In genomic region chr16:55913717-55914116, GRCh38 we compare ENCODE assay signal across 24 cellular contexts. TPM values are rescaled to one million over a fixed set of nuclear protein-coding genes. Genes with fewer than 3 reads are reported as not detected.
A peak's percentile ranks its signal among the peaks of the same experiment; 100 is the strongest.
DNase-seq lines count a peak whose midpoint lies in the region; ATAC-seq, FAIRE-seq and TF ChIP-seq lines count a peak whose summit lies in the region.
"Had no signal": no experiment of that assay in that cellular context is flagged by ENCODE, and none has a peak within 500 bp of the region (broad histone marks: within the 10 kb centered on the region; RNA-seq: fewer than 3 reads in every experiment).

No MANE protein-coding gene starts in this region.

- no peaks in the 10 kb centered on the region for H3K36me3 ChIP-seq in SK-N-SH (replicated peaks in 1 of 2; ENCODE audit: control insufficient read depth in 1 of 2, insufficient read depth in 2 of 2, low read length in 1 of 2)
- H3K36me3 ChIP-seq in small intestine (ENCODE audit: control insufficient read depth in 2 of 2, insufficient read depth in 2 of 2, low read length in 2 of 2) = no peaks in the 10 kb centered on the region
- no peaks in the 10 kb centered on the region for H3K36me3 ChIP-seq in H7 (replicated peaks; ENCODE audit: control insufficient read depth, insufficient read depth, low read length)

- TF ChIP-seq EP300 in SK-N-SH (IDR thresholded peaks at IDR 0.05; ENCODE audit: borderline replicate concordance in 1 of 2, low read depth in 1 of 2, low read length in 1 of 2) = no peak

- POLR2A ChIA-PET in SK-N-SH (lab: Yijun Ruan, JAX) = no interaction called here

- H3K27me3 ChIP-seq in SK-N-SH (ENCODE audit: insufficient read depth) (no peaks in the 10 kb centered on the region), small intestine (ENCODE audit: control insufficient read depth in 2 of 2, insufficient read depth in 2 of 2, low read length in 2 of 2) (peaks cover 0 to 4% of the 10 kb centered on the region in 2 donors), H7 (ENCODE audit: control insufficient read depth, insufficient read depth, low read length) (no peaks in the 10 kb centered on the region)

- no peak for TF ChIP-seq RAD21 in SK-N-SH (IDR thresholded peaks at IDR 0.05; ENCODE audit: low read length)

- H3K4me3 ChIP-seq in SK-N-SH (ENCODE audit: low read depth in 2 of 2, low read length in 1 of 2) (no peak overlapping the region), small intestine (ENCODE audit: low read depth in 1 of 2, low read length in 2 of 2) (no peak overlapping the region), H7 (ENCODE audit: insufficient read depth, low read depth, low read length) (no peak overlapping the region)
- H3K4me3 ChIP-seq: K562 had no signal

- no peak for TF ChIP-seq CTCF in SK-N-SH (IDR thresholded peaks at IDR 0.05)

- CTCF ChIA-PET in SK-N-SH (lab: Yijun Ruan, JAX) = interaction anchor here (0.9 kb wide), 1 partner anchor 30 kb away, joined by 3 read pairs; no protein-coding TSS in a partner anchor

- H3K9me3 ChIP-seq in SK-N-SH (no peaks in the 10 kb centered on the region), small intestine (ENCODE audit: control insufficient read depth, low read depth) (no peaks in the 10 kb centered on the region)

- 0% methylated on average over 2 of the region's 2 CpGs for WGBS in SK-N-SH (ENCODE audit: low lambda C conversion rate)
- WGBS in small intestine, 3 donors = 53 to 72% (median 58%) methylated on average over 2 of the region's 2 CpGs

- H3K79me2 ChIP-seq in SK-N-SH (ENCODE audit: insufficient read depth) = no peaks in the 10 kb centered on the region

- H3K4me1 ChIP-seq in SK-N-SH (ENCODE audit: control insufficient read depth in 1 of 2, insufficient read depth in 2 of 2, low read depth in 1 of 2, low read length in 1 of 2) (peaks cover 0 to 22% of the 10 kb centered on the region in 2 experiments; a peak in 2 of 4 replicates), small intestine (ENCODE audit: control insufficient read depth in 2 of 2, insufficient read depth in 1 of 2, low read depth in 1 of 2, low read length in 1 of 2) (no peaks in the 10 kb centered on the region)

- H4K20me1 ChIP-seq in SK-N-SH (ENCODE audit: insufficient read depth) = no peaks in the 10 kb centered on the region

- peak; percentile 45 for DNase-seq in SK-N-SH
- peak; percentile 85 for DNase-seq in cerebellar cortex (ENCODE audit: low spot score)
- no peak for DNase-seq in left ventricle myocardium superior
- peak; percentile 3 for DNase-seq in small intestine
- no peak for DNase-seq in H7
- DNase-seq in NCI-H1105 (lab: John Stamatoyannopoulos, UW) = no peak
- no peak for DNase-seq in NCI-H2107 (lab: John Stamatoyannopoulos, UW)
- DNase-seq: activated naive CD4-positive, alpha-beta T cell treated with anti-CD3 and anti-CD28 coated beads for 36 hours; CD8-positive, alpha-beta T cell; DMS53; GF-D8; GOT3; MM.1S; NCI-H1417 treated with DMSO at 0.1 percent for 48 hours; nephron progenitor cell; T-helper 9 cell had no signal

- no peak for FAIRE-seq in small intestine (lab: Jason Lieb, UNC)
- FAIRE-seq: endometrium, GM18507, K562 had no signal

- no peaks in the 10 kb centered on the region for H3F3A ChIP-seq in SK-N-SH (replicated peaks; ENCODE audit: insufficient read depth)

- ATAC-seq in SK-N-SH treated with all-trans-retinoic acid at 6 μM for 48 hours = no peak
- peak; percentile 45 for ATAC-seq in left ventricle myocardium superior
- ATAC-seq: CD8-positive, alpha-beta T cell; K562; WTC11 had no signal

- H3K9ac ChIP-seq in SK-N-SH = no peak overlapping the region

- peak overlapping the region in 1 of 2 experiments; percentile 53; a peak in 1 of 4 replicates for H3K27ac ChIP-seq in SK-N-SH (ENCODE audit: low read depth in 2 of 2, low read length in 1 of 2)
- no peak overlapping the region for H3K27ac ChIP-seq in small intestine (ENCODE audit: low read depth in 1 of 2, low read length in 1 of 2)

- H3K9me2 ChIP-seq in SK-N-SH = no peaks in the 10 kb centered on the region

- no peak overlapping the region for H3K4me2 ChIP-seq in SK-N-SH

- intact Hi-C loops in left ventricle myocardium superior (cut with micrococcal nuclease) = no loop called here

- H2AFZ ChIP-seq in SK-N-SH (ENCODE audit: low read depth) = no peak overlapping the region

TF ChIP-seq in SK-N-SH, 30 proteins besides CTCF, POLR2A, EP300 and RAD21:
- TF ChIP-seq MEF2A (IDR thresholded peaks at IDR 0.05; ENCODE audit: borderline replicate concordance, low read depth) (no peak), EZH2phosphoT487 (IDR thresholded peaks at IDR 0.05; ENCODE audit: borderline replicate concordance, low read depth) (no peak), GABPA (IDR thresholded peaks at IDR 0.05; ENCODE audit: low read depth) (no peak), POLR2AphosphoS5 (IDR thresholded peaks at IDR 0.05; ENCODE audit: low read depth, low read length) (no peak), GATA2 (CRISPR knock-in tag; IDR thresholded peaks at IDR 0.05) (0 out of 2 replicates have a peak, but pooled peaks have one; percentile 13)
- TF ChIP-seq, protein P1, sequence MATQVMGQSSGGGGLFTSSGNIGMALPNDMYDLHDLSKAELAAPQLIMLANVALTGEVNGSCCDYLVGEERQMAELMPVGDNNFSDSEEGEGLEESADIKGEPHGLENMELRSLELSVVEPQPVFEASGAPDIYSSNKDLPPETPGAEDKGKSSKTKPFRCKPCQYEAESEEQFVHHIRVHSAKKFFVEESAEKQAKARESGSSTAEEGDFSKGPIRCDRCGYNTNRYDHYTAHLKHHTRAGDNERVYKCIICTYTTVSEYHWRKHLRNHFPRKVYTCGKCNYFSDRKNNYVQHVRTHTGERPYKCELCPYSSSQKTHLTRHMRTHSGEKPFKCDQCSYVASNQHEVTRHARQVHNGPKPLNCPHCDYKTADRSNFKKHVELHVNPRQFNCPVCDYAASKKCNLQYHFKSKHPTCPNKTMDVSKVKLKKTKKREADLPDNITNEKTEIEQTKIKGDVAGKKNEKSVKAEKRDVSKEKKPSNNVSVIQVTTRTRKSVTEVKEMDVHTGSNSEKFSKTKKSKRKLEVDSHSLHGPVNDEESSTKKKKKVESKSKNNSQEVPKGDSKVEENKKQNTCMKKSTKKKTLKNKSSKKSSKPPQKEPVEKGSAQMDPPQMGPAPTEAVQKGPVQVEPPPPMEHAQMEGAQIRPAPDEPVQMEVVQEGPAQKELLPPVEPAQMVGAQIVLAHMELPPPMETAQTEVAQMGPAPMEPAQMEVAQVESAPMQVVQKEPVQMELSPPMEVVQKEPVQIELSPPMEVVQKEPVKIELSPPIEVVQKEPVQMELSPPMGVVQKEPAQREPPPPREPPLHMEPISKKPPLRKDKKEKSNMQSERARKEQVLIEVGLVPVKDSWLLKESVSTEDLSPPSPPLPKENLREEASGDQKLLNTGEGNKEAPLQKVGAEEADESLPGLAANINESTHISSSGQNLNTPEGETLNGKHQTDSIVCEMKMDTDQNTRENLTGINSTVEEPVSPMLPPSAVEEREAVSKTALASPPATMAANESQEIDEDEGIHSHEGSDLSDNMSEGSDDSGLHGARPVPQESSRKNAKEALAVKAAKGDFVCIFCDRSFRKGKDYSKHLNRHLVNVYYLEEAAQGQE (IDR thresholded peaks at IDR 0.05; ENCODE audit: low read depth, low read length) = no peak

TF ChIP-seq in SK-N-SH treated with all-trans-retinoic acid at 6 μM for 48 hours, 23 proteins besides CTCF, POLR2A, EP300 and RAD21:
- TF ChIP-seq ARNTL (CRISPR knock-in tag; IDR thresholded peaks at IDR 0.05; ENCODE audit: borderline replicate concordance, low read depth) (no peak), ZNF70 (CRISPR knock-in tag; IDR thresholded peaks at IDR 0.05) (no peak), RARB (CRISPR knock-in tag; IDR thresholded peaks at IDR 0.05) (no peak), PATZ1 (CRISPR knock-in tag; IDR thresholded peaks at IDR 0.05; ENCODE audit: borderline replicate concordance) (no peak), GLIS3 (CRISPR knock-in tag; IDR thresholded peaks at IDR 0.05) (no peak), BACH2 (CRISPR knock-in tag; IDR thresholded peaks at IDR 0.05; ENCODE audit: borderline replicate concordance) (no peak), ZC3H10 (CRISPR knock-in tag; IDR thresholded peaks at IDR 0.05) (no peak), PPARA (CRISPR knock-in tag; IDR thresholded peaks at IDR 0.05; ENCODE audit: borderline replicate concordance) (no peak)
- TF ChIP-seq, protein P2, sequence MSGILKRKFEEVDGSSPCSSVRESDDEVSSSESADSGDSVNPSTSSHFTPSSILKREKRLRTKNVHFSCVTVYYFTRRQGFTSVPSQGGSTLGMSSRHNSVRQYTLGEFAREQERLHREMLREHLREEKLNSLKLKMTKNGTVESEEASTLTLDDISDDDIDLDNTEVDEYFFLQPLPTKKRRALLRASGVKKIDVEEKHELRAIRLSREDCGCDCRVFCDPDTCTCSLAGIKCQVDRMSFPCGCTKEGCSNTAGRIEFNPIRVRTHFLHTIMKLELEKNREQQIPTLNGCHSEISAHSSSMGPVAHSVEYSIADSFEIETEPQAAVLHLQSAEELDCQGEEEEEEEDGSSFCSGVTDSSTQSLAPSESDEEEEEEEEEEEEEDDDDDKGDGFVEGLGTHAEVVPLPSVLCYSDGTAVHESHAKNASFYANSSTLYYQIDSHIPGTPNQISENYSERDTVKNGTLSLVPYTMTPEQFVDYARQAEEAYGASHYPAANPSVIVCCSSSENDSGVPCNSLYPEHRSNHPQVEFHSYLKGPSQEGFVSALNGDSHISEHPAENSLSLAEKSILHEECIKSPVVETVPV (CRISPR knock-in tag; IDR thresholded peaks at IDR 0.05) = no peak

RNA-seq across cellular contexts. Expression of gene CES5A, which starts 38.5 kb away (rescaled TPM):
- polyA plus RNA-seq in SK-N-SH (2012; rRNA removed) (not detected in 2 replicates), small intestine (under 1 TPM in 1 of 3 donors, not detected in 2; 0.03 TPM)
- not detected in 2 replicates for polyA plus RNA-seq in SK-N-SH (2012; cell fraction: cytosol; rRNA removed)
- not detected in 2 replicates for polyA plus RNA-seq in SK-N-SH (2012; cell fraction: nucleus; rRNA removed)
- not detected for total RNA-seq in left ventricle myocardium superior
- total RNA-seq in H7 (2014; rRNA removed; shearing (Covaris generic)) = 0.18 TPM in 1 of 2 replicates, not detected in the other
- total RNA-seq: A172; activated naive CD4-positive, alpha-beta T cell treated with anti-CD3 and anti-CD28 coated beads for 36 hours; CD8-positive, alpha-beta T cell; HT-29; posterior vena cava; WTC11 had no signal

Comparison
In these comparisons a context has a peak if more than half of its experiments do, and no peak if none do; other contexts are left out.
1. DNase-seq: peak in SK-N-SH (single experiment), cerebellar cortex (single experiment) and small intestine (single experiment); none in left ventricle myocardium superior (single experiment), H7 (single experiment), NCI-H1105 (single experiment) and NCI-H2107 (single experiment).